In the genomic region with DNA sequence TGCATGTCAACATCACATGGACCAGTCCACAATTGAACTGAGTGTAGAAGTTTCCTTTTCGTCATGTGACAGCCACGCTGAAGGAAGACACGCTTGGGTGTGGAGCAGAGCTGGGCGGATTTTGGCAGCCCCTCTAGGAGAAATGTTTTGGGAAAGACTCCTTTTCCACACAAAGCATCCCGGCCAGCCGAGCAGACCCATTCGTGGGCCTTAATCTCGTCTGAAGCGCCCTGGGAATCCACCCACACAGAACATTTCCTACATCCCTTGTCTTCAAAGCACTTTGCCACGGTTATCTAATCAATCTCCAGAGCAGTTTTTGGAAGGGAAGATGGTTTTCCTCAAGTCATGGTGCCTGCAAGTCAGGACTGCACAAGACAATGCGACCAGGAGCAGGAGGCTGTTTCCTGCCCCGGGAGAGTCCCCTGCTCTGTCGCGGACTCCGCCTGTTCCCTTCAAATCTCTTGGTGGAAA, we compare ENCODE assay signal across 30 cellular contexts. TPM values are rescaled to one million over a fixed set of nuclear protein-coding genes. Genes with fewer than 3 reads are reported as not detected.
DNase-seq lines count a peak whose midpoint lies in the region; ATAC-seq and TF ChIP-seq lines count a peak whose summit lies in the region.
"Had no signal": no experiment of that assay in that cellular context is flagged by ENCODE, and none has a peak within 500 bp of the region (broad histone marks: within the 10 kb centered on the region; RNA-seq: fewer than 3 reads in every experiment).

No MANE protein-coding gene starts in this region.

- H3K9me3 ChIP-seq in BE2C = no peaks in the 10 kb centered on the region
- no peaks in the 10 kb centered on the region for H3K9me3 ChIP-seq in body of pancreas
- H3K9me3 ChIP-seq: ovary, spleen, uterus had no signal

- TF ChIP-seq POLR2A in body of pancreas (IDR thresholded peaks at IDR 0.05) = no peak

- H3K4me1 Mint-ChIP-seq in nephron = peaks cover 5% of the 10 kb centered on the region
- H3K4me1 Mint-ChIP-seq: activated T-helper 17 cell treated with anti-CD3 and anti-CD28 coated beads, Interleukin-2, amount 50 U/mL, for 72 hours had no signal

- TF ChIP-seq CTCF in BE2C (IDR thresholded peaks at IDR 0.05; ENCODE audit: low read depth, low read length) = no peak
- no peak for TF ChIP-seq CTCF in nephron (IDR thresholded peaks at IDR 0.05; ENCODE audit: unreplicated experiment in 3 of 3)
- TF ChIP-seq CTCF in body of pancreas (IDR thresholded peaks at IDR 0.05) = no peak

- H3K36me3 ChIP-seq in BE2C = no peaks in the 10 kb centered on the region
- H3K36me3 ChIP-seq in body of pancreas (replicated peaks in 1 of 2; ENCODE audit: insufficient read depth in 1 of 2, low read depth in 2 of 2) = no peaks in the 10 kb centered on the region
- H3K36me3 ChIP-seq: ovary, spleen, uterus, WERI-Rb-1 had no signal

- intact Hi-C loops in left cardiac atrium (cut with DNase I) = no loop called here
- intact Hi-C loops in body of pancreas (cut with DNase I) = no loop called here

- WGBS in body of pancreas, 2 donors = 60 to 63% methylated on average over 14 to 15 of the region's 15 CpGs

- H3K4me1 ChIP-seq in BE2C = no peaks in the 10 kb centered on the region
- H3K4me1 ChIP-seq in body of pancreas = no peaks in the 10 kb centered on the region
- H3K4me1 ChIP-seq: spleen, uterus had no signal

- no peaks in the 10 kb centered on the region for H3K9me3 Mint-ChIP-seq in nephron
- H3K9me3 Mint-ChIP-seq: activated naive CD4-positive, alpha-beta T cell treated with anti-CD3 and anti-CD28 coated beads, Interleukin-2, amount 50 U/mL, for 72 hours; activated T-helper 17 cell treated with anti-CD3 and anti-CD28 coated beads, Interleukin-2, amount 50 U/mL, for 72 hours; CD8-positive, alpha-beta memory T cell; natural killer cell treated with Interleukin-12 subunit alpha and Interleukin-12 subunit beta and Interleukin-15 and Interleukin-18, amount 100 ng/mL, for 72 hours; stimulated activated naive CD8-positive, alpha-beta T cell treated with anti-CD3 and anti-CD28 coated beads, Interleukin-15, Interleukin-2, amounts not matched to agents 100 ng/mL and 50 ng/mL, for 24 hours had no signal

- H3K27ac ChIP-seq in body of pancreas = no peak overlapping the region
- H3K27ac ChIP-seq: ovary, spleen, uterus, WERI-Rb-1 had no signal

- H3K4me3 ChIP-seq in BE2C (ENCODE audit: low read depth, low read length) = peak overlapping the region; percentile 16
- no peak overlapping the region for H3K4me3 ChIP-seq in body of pancreas
- H3K4me3 ChIP-seq: GM12878, ovary, spleen, uterus had no signal

- H3K4me3 Mint-ChIP-seq in nephron = no peak overlapping the region
- H3K4me3 Mint-ChIP-seq: activated CD8-positive, alpha-beta T cell treated with anti-CD3 and anti-CD28 coated beads, Interleukin-2, amount 10 ng/mL, durations not matched to agents 7 days and 5 days; activated T-helper 17 cell treated with anti-CD3 and anti-CD28 coated beads, Interleukin-2, amount 50 U/mL, for 72 hours; CD8-positive, alpha-beta memory T cell; natural killer cell treated with Interleukin-12 subunit alpha and Interleukin-12 subunit beta and Interleukin-15 and Interleukin-18, amount 100 ng/mL, for 72 hours; stimulated activated naive CD8-positive, alpha-beta T cell treated with anti-CD3 and anti-CD28 coated beads, Interleukin-15, Interleukin-2, amounts not matched to agents 100 ng/mL and 50 ng/mL, for 24 hours had no signal

- H3K27me3 Mint-ChIP-seq in nephron (ENCODE audit: low read depth) = peaks cover 4% of the 10 kb centered on the region
- H3K27me3 Mint-ChIP-seq: activated T-helper 17 cell treated with anti-CD3 and anti-CD28 coated beads, Interleukin-2, amount 50 U/mL, for 72 hours had no signal

- ATAC-seq in left cardiac atrium = peak; percentile 30 to 75
- ATAC-seq in GM21786 (IDR thresholded peaks at IDR 0.05; ENCODE audit: unreplicated experiment) = no peak
- no peak for ATAC-seq in body of pancreas
- ATAC-seq: activated CD8-positive, alpha-beta T cell treated with anti-CD3 and anti-CD28 coated beads, Interleukin-2, amount 10 ng/mL, durations not matched to agents 7 days and 5 days; activated naive CD4-positive, alpha-beta T cell treated with anti-CD3 and anti-CD28 coated beads, Interleukin-2, amount 50 U/mL, for 72 hours; activated T-helper 17 cell treated with anti-CD3 and anti-CD28 coated beads, Interleukin-2, amount 50 U/mL, for 72 hours; GM12878; HCT116; HepG2; natural killer cell treated with Interleukin-12 subunit alpha and Interleukin-12 subunit beta and Interleukin-15 and Interleukin-18, amount 100 ng/mL, for 72 hours had no signal

- H3K36me3 Mint-ChIP-seq in nephron (ENCODE audit: low read depth) = no peaks in the 10 kb centered on the region
- H3K36me3 Mint-ChIP-seq: activated naive CD4-positive, alpha-beta T cell treated with anti-CD3 and anti-CD28 coated beads, Interleukin-2, amount 50 U/mL, for 72 hours; CD8-positive, alpha-beta memory T cell; natural killer cell treated with Interleukin-12 subunit alpha and Interleukin-12 subunit beta and Interleukin-15 and Interleukin-18, amount 100 ng/mL, for 72 hours had no signal

- H3K27me3 ChIP-seq in BE2C (no peaks in the 10 kb centered on the region), body of pancreas (no peaks in the 10 kb centered on the region)
- H3K27me3 ChIP-seq: ovary, uterus had no signal

- DNase-seq in BE2C (peak; percentile 47), SK-N-DZ (ENCODE audit: low spot score) (peak; percentile 93), left cardiac atrium (peak; percentile 68), SKM-1 treated with dmso at 0.1 percent for 144 hours (lab: John Stamatoyannopoulos, UW; ENCODE audit: unreplicated experiment) (no peak), NAMALWA (ENCODE audit: low spot score) (no peak), body of pancreas (no peak)
- DNase-seq: ACHN; activated CD4-positive, alpha-beta T cell treated with anti-CD3 and anti-CD28 coated beads for 4 hours; activated CD8-positive, alpha-beta T cell treated with anti-CD3 and anti-CD28 coated beads, Interleukin-2, amount 10 ng/mL, durations not matched to agents 7 days and 5 days; amygdala; CD8-positive, alpha-beta memory T cell; Kasumi-1; NCI-H1436; NCI-H2081; NCI-H526 treated with DMSO at 0.1 percent for 48 hours; ovary; SHP77; spleen; stimulated activated CD4-positive, alpha-beta T cell treated with anti-CD3 and anti-CD28 coated beads, Interleukin-2, amount 100 ng/mL, for 24 hours; uterus; WERI-Rb-1 had no signal

- peak overlapping the region; percentile 66 to 85 (median 76) for H3K27ac Mint-ChIP-seq in nephron
- H3K27ac Mint-ChIP-seq: activated CD8-positive, alpha-beta T cell treated with anti-CD3 and anti-CD28 coated beads, Interleukin-2, amount 10 ng/mL, durations not matched to agents 7 days and 5 days; activated naive CD4-positive, alpha-beta T cell treated with anti-CD3 and anti-CD28 coated beads, Interleukin-2, amount 50 U/mL, for 72 hours; activated T-helper 17 cell treated with anti-CD3 and anti-CD28 coated beads, Interleukin-2, amount 50 U/mL, for 72 hours; CD8-positive, alpha-beta memory T cell; natural killer cell treated with Interleukin-12 subunit alpha and Interleukin-12 subunit beta and Interleukin-15 and Interleukin-18, amount 100 ng/mL, for 72 hours; stimulated activated naive CD8-positive, alpha-beta T cell treated with anti-CD3 and anti-CD28 coated beads, Interleukin-15, Interleukin-2, amounts not matched to agents 100 ng/mL and 50 ng/mL, for 24 hours had no signal

RNA-seq across cellular contexts. Expression of a gene that starts 8.4 kb away (rescaled TPM):
- polyA plus RNA-seq in BE2C (2012; ENCODE audit: insufficient read depth, insufficient read length, low read depth) = 19.5 TPM
- polyA plus RNA-seq in SK-N-DZ (2014; cell fraction: cytosol; rRNA removed) = 35.7 and 36.7 TPM in 2 replicates
- 7.9 and 17.6 TPM in 2 replicates for polyA plus RNA-seq in SK-N-DZ (2014; cell fraction: nucleus; rRNA removed)
- total RNA-seq in left cardiac atrium (10 to 100 TPM; 15.7 to 17.0 TPM), body of pancreas (10 to 100 TPM; 18.7 to 31.0 TPM)

RNA-seq across cellular contexts. Expression of a gene that starts 32.6 kb away (rescaled TPM):
- polyA plus RNA-seq in BE2C (2012; ENCODE audit: insufficient read depth, insufficient read length, low read depth) = 0.34 TPM
- polyA plus RNA-seq in SK-N-DZ (2014; cell fraction: cytosol; rRNA removed) = 39.1 and 48.8 TPM in 2 replicates
- 25.2 and 31.3 TPM in 2 replicates for polyA plus RNA-seq in SK-N-DZ (2014; cell fraction: nucleus; rRNA removed)
- total RNA-seq in left cardiac atrium (not detected), body of pancreas (1 to 10 TPM in 1 of 2 donors, under 1 TPM in 1; 0.78 to 2.0 TPM)
- total RNA-seq: activated CD8-positive, alpha-beta T cell treated with anti-CD3 and anti-CD28 coated beads, Interleukin-2, amount 10 ng/mL, durations not matched to agents 7 days and 5 days; activated naive CD4-positive, alpha-beta T cell treated with anti-CD3 and anti-CD28 coated beads, Interleukin-2, amount 50 U/mL, for 72 hours; activated T-helper 17 cell treated with anti-CD3 and anti-CD28 coated beads, Interleukin-2, amount 50 U/mL, for 72 hours; CD8-positive, alpha-beta memory T cell; natural killer cell treated with Interleukin-12 subunit alpha and Interleukin-12 subunit beta and Interleukin-15 and Interleukin-18, amount 100 ng/mL, for 72 hours had no signal
- polyA plus RNA-seq: CD8-positive, alpha-beta memory T cell; GM12878 had no signal

Comparison
In these comparisons a context has a peak if more than half of its experiments do, and no peak if none do; other contexts are left out.
1. DNase-seq: peak in BE2C (single experiment), SK-N-DZ (single experiment) and left cardiac atrium (single experiment); none in SKM-1 treated with dmso at 0.1 percent for 144 hours (single experiment), NAMALWA (single experiment) and body of pancreas (0 of 4).
2. ATAC-seq: peak in left cardiac atrium (2 of 2); none in GM21786 (single experiment) and body of pancreas (single experiment).